8 cellular contexts compared by ENCODE assay signal in genomic region chr13:40069173-40070044, GRCh38.
DNase-seq lines count a peak whose midpoint lies in the region; ATAC-seq and TF ChIP-seq lines count a peak whose summit lies in the region.

No MANE protein-coding gene starts in this region.

- no peaks in the 10 kb centered on the region for H3K9me3 ChIP-seq in Panc1 (ENCODE audit: control insufficient read depth, insufficient read depth, low read depth, low read length)

- no peak overlapping the region for H3K4me3 ChIP-seq in Panc1 (ENCODE audit: low read depth in 2 of 2, low read length in 2 of 2)

- H3K27me3 ChIP-seq in Panc1 (ENCODE audit: control insufficient read depth, insufficient read depth, low read length), result no peaks in the 10 kb centered on the region

- H3K27ac ChIP-seq in Panc1 (ENCODE audit: low read length) (no peak overlapping the region), substantia nigra (ENCODE audit: low read depth, low read length, poor library complexity, severe bottlenecking) (peak overlapping the region; percentile 23)

- BruUV-seq in Panc1 (replicated peaks; lab: Mats Ljungman, UMichigan), result no TSS peak

- in situ Hi-C loops in Panc1 (cut with HindIII; ENCODE audit: low pct_unique_long_range_greater_than_20kb, low sequenced_read_pairs), result no loop called here

- H3K27ac Mint-ChIP-seq in activated T-helper 17 cell treated with anti-CD3 and anti-CD28 coated beads, Interleukin-2, amount 50 U/mL, for 72 hours, result no peak overlapping the region

- H3K9me3 Mint-ChIP-seq in activated T-helper 17 cell treated with anti-CD3 and anti-CD28 coated beads, Interleukin-2, amount 50 U/mL, for 72 hours, result no peaks in the 10 kb centered on the region

- CTCF ChIA-PET in Panc1 (lab: Charles Lee), result interaction anchor here (0.9 kb wide), 1 partner anchor 8 kb away, joined by 5 read pairs; no protein-coding TSS in a partner anchor

- peak overlapping the region; percentile 35 for H3K4me3 Mint-ChIP-seq in activated T-helper 17 cell treated with anti-CD3 and anti-CD28 coated beads, Interleukin-2, amount 50 U/mL, for 72 hours

- DNase-seq in NCI-H1436 (lab: John Stamatoyannopoulos, UW), result peak; percentile 19
- DNase-seq in NCI-H1436 treated with DMSO at 0.1 percent for 48 hours (lab: John Stamatoyannopoulos, UW), result no peak
- DNase-seq in Panc1 (ENCODE audit: low read depth, low spot score), result peak; percentile 32
- peak; percentile 52 for DNase-seq in foreskin melanocyte
- peak; percentile 49 for DNase-seq in omental fat pad (ENCODE audit: low spot score)
- DNase-seq in substantia nigra (lab: John Stamatoyannopoulos, UW), result peak in 45 of 49 donors; percentile 5 to 83 (median 63)

- intact Hi-C loops in Panc1 (cut with micrococcal nuclease; ENCODE audit: unreplicated experiment), result loop anchor here (5.0 kb wide), 2 partner anchors 148 to 613 kb away; no protein-coding TSS in a partner anchor

- peak; percentile 71 for ATAC-seq in HG03354 (IDR thresholded peaks at IDR 0.05; ENCODE audit: poor library complexity, severe bottlenecking, unreplicated experiment)
- ATAC-seq in Panc1, result 0 out of 2 replicates have a peak, but pooled peaks have one; percentile 72
- peak; percentile 91 for ATAC-seq in activated T-helper 17 cell treated with anti-CD3 and anti-CD28 coated beads, Interleukin-2, amount 50 U/mL, for 72 hours (replicated peaks)
- peak; percentile 74 for ATAC-seq in omental fat pad (ENCODE audit: low FRiP score)

- H3K36me3 Mint-ChIP-seq in activated T-helper 17 cell treated with anti-CD3 and anti-CD28 coated beads, Interleukin-2, amount 50 U/mL, for 72 hours (ENCODE audit: low read depth), result no peaks in the 10 kb centered on the region

- POLR2A ChIA-PET in Panc1 (lab: Charles Lee), result interaction anchor here (0.7 kb wide), 1 partner anchor 853 kb away, joined by 3 read pairs; no protein-coding TSS in a partner anchor

- H3K4me1 Mint-ChIP-seq in activated T-helper 17 cell treated with anti-CD3 and anti-CD28 coated beads, Interleukin-2, amount 50 U/mL, for 72 hours, result peaks cover 20% of the 10 kb centered on the region

- no peaks in the 10 kb centered on the region for H3K36me3 ChIP-seq in Panc1 (ENCODE audit: control insufficient read depth, insufficient read depth, low read length)

- H3K4me1 ChIP-seq in Panc1 (ENCODE audit: control insufficient read depth, insufficient read depth, low read length), result no peaks in the 10 kb centered on the region

- H3K27me3 Mint-ChIP-seq in activated T-helper 17 cell treated with anti-CD3 and anti-CD28 coated beads, Interleukin-2, amount 50 U/mL, for 72 hours, result no peaks in the 10 kb centered on the region

- TF ChIP-seq CTCF in Panc1 (IDR thresholded peaks at IDR 0.05) (peak; percentile 74), omental fat pad (IDR thresholded peaks at IDR 0.05) (peak in 1 of 3 donors; percentile 58)
